7 cellular contexts compared by ENCODE assay signal in genomic region chr7:105388373-105389089, GRCh38. TPM values are rescaled to one million over a fixed set of nuclear protein-coding genes. Genes with fewer than 3 reads are reported as not detected.
A peak's percentile ranks its signal among the peaks of the same experiment; 100 is the strongest.
DNase-seq lines count a peak whose midpoint lies in the region; ATAC-seq, FAIRE-seq and TF ChIP-seq lines count a peak whose summit lies in the region.

Gene SRPK2, minus strand, starts transcription at chr7:105388921.

- peak within 1 kb of the TSS; percentile 95 for H3K27ac Mint-ChIP-seq in WTC11

- peaks cover 6% of the 10 kb centered on the region; the same call in 1 of the 2 replicates for H3K27me3 Mint-ChIP-seq in WTC11 (ENCODE audit: low read depth)

- H3K36me3 ChIP-seq in HEK293 (ENCODE audit: control insufficient read depth in 2 of 2, insufficient read depth in 1 of 2, low read length in 2 of 2) (peaks cover 6% of the 10 kb centered on the region in 2 experiments), bronchial epithelial cell (ENCODE audit: control insufficient read depth, insufficient read depth, low read length) (peaks cover 1% of the 10 kb centered on the region)

- peaks cover 16% of the 10 kb centered on the region for H3K4me1 Mint-ChIP-seq in WTC11

- FAIRE-seq in GM12891 (lab: Jason Lieb, UNC) (no peak), bronchial epithelial cell (lab: Jason Lieb, UNC) (no peak)

- H3K27ac ChIP-seq in HEK293 (ENCODE audit: extremely low read depth, low read depth, low read length), result peak within 1 kb of the TSS; percentile 85

- no peaks in the 10 kb centered on the region for H3K4me1 ChIP-seq in HEK293 (ENCODE audit: control insufficient read depth, insufficient read depth, low read length)

- H3K4me3 ChIP-seq in HEK293 (ENCODE audit: low read depth, low read length), result peak within 1 kb of the TSS; percentile 86
- peak within 1 kb of the TSS; percentile 57 for H3K4me3 ChIP-seq in bronchial epithelial cell (ENCODE audit: low read depth, low read length)

- no peak for TF ChIP-seq CTCF in HEK293 (tag by site-specific recombination; IDR thresholded peaks at IDR 0.05)
- no peak for TF ChIP-seq CTCF in WTC11 (IDR thresholded peaks at IDR 0.05)
- TF ChIP-seq CTCF in bronchial epithelial cell (IDR thresholded peaks at IDR 0.05; ENCODE audit: insufficient read depth, low read length, severe bottlenecking), result no peak

- no peaks in the 10 kb centered on the region for H3K9me3 Mint-ChIP-seq in WTC11

- H3K36me3 Mint-ChIP-seq in WTC11, result peaks cover 5% of the 10 kb centered on the region

- H3K27me3 ChIP-seq in bronchial epithelial cell (ENCODE audit: control insufficient read depth, insufficient read depth, low read length), result no peaks in the 10 kb centered on the region

- no peaks in the 10 kb centered on the region for H3K9me3 ChIP-seq in HEK293 (ENCODE audit: control insufficient read depth, insufficient read depth, low read depth, low read length)

- POLR2A ChIA-PET in HEK293 (lab: Yijun Ruan, JAX) (interaction anchor here (0.5 to 1.1 kb wide), 3 partner anchors 11 to 405 kb away, joined by 3 to 4 read pairs (median 3); no protein-coding TSS in a partner anchor), WTC11 (lab: Charles Lee) (no interaction called here)

- ATAC-seq in WTC11, result peak; percentile 80

- DNase-seq in GM12891 (ENCODE audit: insufficient read length, low spot score) (peak; percentile 83), NCI-H1048 (lab: John Stamatoyannopoulos, UW) (peak; percentile 22), WTC11 (ENCODE audit: low spot score) (peak; percentile 82), bronchial epithelial cell (ENCODE audit: low read depth) (no peak), islet precursor cell (peak; percentile 92)
- DNase-seq in stimulated activated CD4-positive, alpha-beta T cell treated with anti-CD3 and anti-CD28 coated beads, Interleukin-12 subunit alpha, Interleukin-12 subunit beta, amount 100 ng/mL, for 4 hours, result peak; percentile 76

- TF ChIP-seq POLR2A in GM12891 (IDR thresholded peaks at IDR 0.05; ENCODE audit: low read depth, low read length), result no peak

- peak within 1 kb of the TSS; percentile 93 for H3K4me3 Mint-ChIP-seq in WTC11

- CTCF ChIA-PET in HEK293 (lab: Yijun Ruan, JAX) (interaction anchor here (0.6 to 1.0 kb wide), 5 partner anchors 27 to 485 kb away, joined by 3 read pairs; partner anchors contain the start of gene RINT1), WTC11 (lab: Charles Lee) (interaction anchor here (0.6 to 2.3 kb wide), 3 partner anchors 13 to 30 kb away, joined by 3 to 11 read pairs (median 6); no protein-coding TSS in a partner anchor)

TF ChIP-seq in GM12891, 5 proteins besides CTCF, POLR2A, EP300 and RAD21:
- TF ChIP-seq POU2F2 (IDR thresholded peaks at IDR 0.05; ENCODE audit: low read depth, low read length), result no peak
- no peak for TF ChIP-seq PAX5 (IDR thresholded peaks at IDR 0.05; ENCODE audit: insufficient read depth, low read length, severe bottlenecking)
- no peak for TF ChIP-seq TAF1 (IDR thresholded peaks at IDR 0.05; ENCODE audit: low read depth, low read length)
- no peak for TF ChIP-seq SPI1 (IDR thresholded peaks at IDR 0.05; ENCODE audit: low read depth, low read length)
- no peak for TF ChIP-seq POLR2AphosphoS5 (IDR thresholded peaks at IDR 0.05; ENCODE audit: low read depth, low read length)

TF ChIP-seq in HEK293, 187 proteins besides CTCF, POLR2A, EP300 and RAD21 (continues in another document):
- TF ChIP-seq ZBTB11 (tag by site-specific recombination; conservative IDR thresholded peaks at IDR 0.05; ENCODE audit: low read depth) (peak; percentile 29; the same call in 1 of the 2 replicates), PBX3 (CRISPR knock-in tag; IDR thresholded peaks at IDR 0.05) (0 out of 2 replicates have a peak, but pooled peaks have one; percentile 43)

TF ChIP-seq in WTC11, 78 proteins besides CTCF, POLR2A, EP300 and RAD21:
- TF ChIP-seq TEAD1 (CRISPR knock-in tag; IDR thresholded peaks at IDR 0.05), result 0 out of 2 replicates have a peak, but pooled peaks have one; percentile 5
- TF ChIP-seq STAT6 (CRISPR knock-in tag; conservative IDR thresholded peaks at IDR 0.05; ENCODE audit: low read depth), result no peak
- TF ChIP-seq FOXP1 (CRISPR knock-in tag; IDR thresholded peaks at IDR 0.05; ENCODE audit: borderline replicate concordance), result peak; percentile 21; the same call in 1 of the 2 replicates
- TF ChIP-seq FOXK1 (CRISPR knock-in tag; IDR thresholded peaks at IDR 0.05), result 0 out of 2 replicates have a peak, but pooled peaks have one; percentile 10
- 0 out of 2 replicates have a peak, but pooled peaks have one; percentile 18 for TF ChIP-seq FOXP4 (CRISPR knock-in tag; IDR thresholded peaks at IDR 0.05)

RNA-seq across cellular contexts. Expression of gene SRPK2, which starts in this region (rescaled TPM):
- polyA plus RNA-seq in GM12891 (2012; ENCODE audit: low read depth, missing spikeins), result 15.1 TPM
- 50.5 to 54.8 TPM (median 52.0 TPM) in 3 replicates for total RNA-seq in WTC11 (2021)
- total RNA-seq in bronchial epithelial cell, result 43.4 and 70.0 TPM in 2 replicates
